Comparison of ENCODE assay signal across 20 cellular contexts in genomic region chr22:44050766-44051747, GRCh38. TPM values are rescaled to one million over a fixed set of nuclear protein-coding genes. Genes with fewer than 3 reads are reported as not detected.
DNase-seq lines count a peak whose midpoint lies in the region; ATAC-seq and TF ChIP-seq lines count a peak whose summit lies in the region.
"Had no signal": no experiment of that assay in that cellular context is flagged by ENCODE, and none has a peak within 500 bp of the region (broad histone marks: within the 10 kb centered on the region; RNA-seq: fewer than 3 reads in every experiment).

No MANE protein-coding gene starts in this region.

- peaks cover 2% of the 10 kb centered on the region for H3K9me3 ChIP-seq in WERI-Rb-1 (ENCODE audit: severe bottlenecking)
- H3K9me3 ChIP-seq in right lobe of liver: no peaks in the 10 kb centered on the region
- H3K9me3 ChIP-seq: breast epithelium, heart left ventricle, uterus had no signal

- H3K27ac ChIP-seq in WERI-Rb-1 (peak overlapping the region; percentile 68), right lobe of liver (no peak overlapping the region)
- H3K27ac ChIP-seq: uterus had no signal

- H3K27me3 ChIP-seq in WERI-Rb-1 (ENCODE audit: insufficient read depth, low read depth, severe bottlenecking): no peaks in the 10 kb centered on the region
- H3K27me3 ChIP-seq in right lobe of liver: no peaks in the 10 kb centered on the region
- H3K27me3 ChIP-seq: breast epithelium, heart left ventricle, uterus had no signal

- no peaks in the 10 kb centered on the region for H3K4me1 ChIP-seq in right lobe of liver
- H3K4me1 ChIP-seq: breast epithelium, uterus had no signal

- ATAC-seq in right lobe of liver: peak; percentile 58 to 64 (median 62)
- ATAC-seq in stimulated activated memory B cell treated with anti-CD40 and anti-IgM and Interleukin-4, amounts not matched to agents 10 μg/mL and 1 μg/mL and 100 μg/mL, for 72 hours: no peak
- ATAC-seq in HG02852 (IDR thresholded peaks at IDR 0.05; ENCODE audit: unreplicated experiment): no peak
- ATAC-seq in GM18517 (IDR thresholded peaks at IDR 0.05; ENCODE audit: unreplicated experiment): no peak
- no peak for ATAC-seq in HG02938 (IDR thresholded peaks at IDR 0.05; ENCODE audit: unreplicated experiment)

- H3K27ac Mint-ChIP-seq in activated T-cell treated with anti-CD3 and anti-CD28 coated beads, Interleukin-2, amount 50 U/mL, for 24 hours: peak overlapping the region; percentile 57
- peak overlapping the region; percentile 35 for H3K27ac Mint-ChIP-seq in stimulated activated memory B cell treated with anti-CD40 and anti-IgM and Interleukin-4, amounts not matched to agents 10 μg/mL and 1 μg/mL and 100 μg/mL, for 72 hours

- intact Hi-C loops in right lobe of liver (cut with DNase I): no loop called here

- no peak for DNase-seq in activated T-cell treated with anti-CD3 and anti-CD28 coated beads, Interleukin-2, amount 50 U/mL, for 24 hours
- DNase-seq in activated T-cell treated with anti-CD3 and anti-CD28 coated beads, Interleukin-2, amount 50 U/mL, for 1 hour: no peak
- DNase-seq in WERI-Rb-1 (no peak), right lobe of liver (no peak)
- DNase-seq: ACHN; effector CD8-positive, alpha-beta T cell; H7; heart left ventricle; NCI-H1436 treated with DMSO at 0.1 percent for 48 hours; NCI-H526 treated with DMSO at 0.1 percent for 48 hours; OCI-M1; SHP77 treated with DMSO at 0.1 percent for 48 hours; uterus had no signal

- H3K36me3 Mint-ChIP-seq in activated T-cell treated with anti-CD3 and anti-CD28 coated beads, Interleukin-2, amount 50 U/mL, for 24 hours (ENCODE audit: low read depth): peaks cover 4% of the 10 kb centered on the region
- H3K36me3 Mint-ChIP-seq in stimulated activated memory B cell treated with anti-CD40 and anti-IgM and Interleukin-4, amounts not matched to agents 10 μg/mL and 1 μg/mL and 100 μg/mL, for 72 hours: peaks cover 24% of the 10 kb centered on the region

- no peak for TF ChIP-seq POLR2A in right lobe of liver (IDR thresholded peaks at IDR 0.05)

- 71% methylated on average over 11 of the region's 20 CpGs for WGBS in right lobe of liver (ENCODE audit: insufficient coverage, low coverage, low lambda C conversion rate, missing lambda C conversion rate)

- H3K36me3 ChIP-seq in WERI-Rb-1 (no peaks in the 10 kb centered on the region), right lobe of liver (no peaks in the 10 kb centered on the region)
- H3K36me3 ChIP-seq: breast epithelium, uterus had no signal

- H3K4me1 Mint-ChIP-seq in activated T-cell treated with anti-CD3 and anti-CD28 coated beads, Interleukin-2, amount 50 U/mL, for 24 hours (ENCODE audit: low read depth): peaks cover 14% of the 10 kb centered on the region
- peaks cover 50% of the 10 kb centered on the region for H3K4me1 Mint-ChIP-seq in stimulated activated memory B cell treated with anti-CD40 and anti-IgM and Interleukin-4, amounts not matched to agents 10 μg/mL and 1 μg/mL and 100 μg/mL, for 72 hours

- H3K4me3 Mint-ChIP-seq in activated T-cell treated with anti-CD3 and anti-CD28 coated beads, Interleukin-2, amount 50 U/mL, for 24 hours: no peak overlapping the region
- H3K4me3 Mint-ChIP-seq in stimulated activated memory B cell treated with anti-CD40 and anti-IgM and Interleukin-4, amounts not matched to agents 10 μg/mL and 1 μg/mL and 100 μg/mL, for 72 hours: no peak overlapping the region

- no peak overlapping the region for H3K4me3 ChIP-seq in WERI-Rb-1 (ENCODE audit: low read depth, low read length)
- no peak overlapping the region for H3K4me3 ChIP-seq in right lobe of liver
- H3K4me3 ChIP-seq: breast epithelium, heart left ventricle, lung, skin epidermis, uterus had no signal

- TF ChIP-seq CTCF in WERI-Rb-1 (IDR thresholded peaks at IDR 0.05; ENCODE audit: low read depth, low read length) (no peak), right lobe of liver (IDR thresholded peaks at IDR 0.05) (no peak)

- H3K27me3 Mint-ChIP-seq in activated T-cell treated with anti-CD3 and anti-CD28 coated beads, Interleukin-2, amount 50 U/mL, for 24 hours: peaks cover 5% of the 10 kb centered on the region
- no peaks in the 10 kb centered on the region for H3K27me3 Mint-ChIP-seq in stimulated activated memory B cell treated with anti-CD40 and anti-IgM and Interleukin-4, amounts not matched to agents 10 μg/mL and 1 μg/mL and 100 μg/mL, for 72 hours

- no peaks in the 10 kb centered on the region for H3K9me3 Mint-ChIP-seq in activated T-cell treated with anti-CD3 and anti-CD28 coated beads, Interleukin-2, amount 50 U/mL, for 24 hours
- H3K9me3 Mint-ChIP-seq in stimulated activated memory B cell treated with anti-CD40 and anti-IgM and Interleukin-4, amounts not matched to agents 10 μg/mL and 1 μg/mL and 100 μg/mL, for 72 hours: no peaks in the 10 kb centered on the region

RNA-seq across cellular contexts. Expression of gene PARVB, which starts 27.0 kb away (rescaled TPM):
- total RNA-seq in right lobe of liver: 10 to 100 TPM; 14.2 to 21.3 (median 15.2) TPM

Comparison
In these comparisons a context has a peak if more than half of its experiments do, and no peak if none do; other contexts are left out.
1. ATAC-seq: peak in right lobe of liver (4 of 4); none in stimulated activated memory B cell treated with anti-CD40 and anti-IgM and Interleukin-4, amounts not matched to agents 10 μg/mL and 1 μg/mL and 100 μg/mL, for 72 hours (single experiment), HG02852 (single experiment), GM18517 (single experiment) and HG02938 (single experiment).